ENCODE assay signal across 9 cellular contexts in the genomic region with DNA sequence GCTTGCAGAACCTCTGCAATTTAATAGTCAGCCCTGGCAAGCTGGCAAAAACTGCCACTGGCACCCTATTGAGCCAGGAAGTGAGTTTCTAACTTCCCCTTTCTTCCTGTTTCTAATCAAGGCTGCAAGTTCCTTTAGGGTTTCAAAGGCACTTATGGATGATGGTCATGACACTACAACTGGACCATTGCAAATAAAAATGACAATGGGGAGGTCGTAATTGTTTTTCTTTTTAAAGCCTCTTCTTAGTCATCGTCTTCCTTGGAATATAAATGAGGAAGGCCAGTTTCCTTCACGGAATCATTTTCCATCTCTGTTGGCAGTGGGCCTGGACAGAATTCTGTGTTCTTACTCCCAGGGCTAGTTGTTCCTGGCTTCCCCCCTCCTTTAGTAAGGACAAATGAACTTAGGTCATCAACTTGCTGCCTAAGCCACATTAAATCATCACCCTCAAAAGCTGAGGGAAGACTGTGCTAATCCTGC. TPM values are rescaled to one million over a fixed set of nuclear protein-coding genes. Genes with fewer than 3 reads are reported as not detected.
A peak's percentile ranks its signal among the peaks of the same experiment; 100 is the strongest.
DNase-seq lines count a peak whose midpoint lies in the region; ATAC-seq and TF ChIP-seq lines count a peak whose summit lies in the region.
"Had no signal": no experiment of that assay in that cellular context is flagged by ENCODE, and none has a peak within 500 bp of the region (broad histone marks: within the 10 kb centered on the region; RNA-seq: fewer than 3 reads in every experiment).

No MANE protein-coding gene starts in this region.

- H3K27me3 ChIP-seq in spleen (replicated peaks in 1 of 7) (no peaks in the 10 kb centered on the region), GM23338 (ENCODE audit: insufficient read depth) (no peaks in the 10 kb centered on the region)

- TF ChIP-seq CTCF in coronary artery (IDR thresholded peaks at IDR 0.05): no peak
- TF ChIP-seq CTCF in nephron (IDR thresholded peaks at IDR 0.05; ENCODE audit: unreplicated experiment in 3 of 3): no peak
- TF ChIP-seq CTCF in spleen (IDR thresholded peaks at IDR 0.05 in 8 of 11, conservative IDR thresholded peaks at IDR 0.05 in 3 of 11): no peak
- no peak for TF ChIP-seq CTCF in GM23338 (conservative IDR thresholded peaks at IDR 0.05; ENCODE audit: low read depth in 2 of 2)

- WGBS in spleen, 5 donors: 53 to 81% (median 64%) methylated on average over 3 of the region's 3 CpGs

- H3K4me3 ChIP-seq in coronary artery (no peak overlapping the region), spleen (no peak overlapping the region), GM23338 (no peak overlapping the region)

- H3K79me2 ChIP-seq in GM23338 (replicated peaks; ENCODE audit: insufficient read depth): no peaks in the 10 kb centered on the region

- intact Hi-C loops in spleen (cut with DNase I; ENCODE audit: low total_unique reads): no loop called here

- ATAC-seq in HG03280 (IDR thresholded peaks at IDR 0.05; ENCODE audit: unreplicated experiment) (no peak), GM23338 (no peak)

- H3K27ac Mint-ChIP-seq in nephron (peak overlapping the region in 2 of 3 experiments; percentile 45 to 79), GM23338 (no peak overlapping the region)
- H3K27ac Mint-ChIP-seq: CD4-positive, alpha-beta T cell had no signal

- H3K27me3 Mint-ChIP-seq in nephron (ENCODE audit: low read depth) (peaks cover 17% of the 10 kb centered on the region), GM23338 (ENCODE audit: insufficient read depth, low read depth, poor library complexity) (peaks cover 11% of the 10 kb centered on the region)
- H3K27me3 Mint-ChIP-seq: CD4-positive, alpha-beta T cell had no signal

- H4K20me1 ChIP-seq in GM23338 (replicated peaks; ENCODE audit: insufficient read depth): no peaks in the 10 kb centered on the region

- peaks cover 3% of the 10 kb centered on the region for H3K36me3 Mint-ChIP-seq in nephron (ENCODE audit: low read depth)
- no peaks in the 10 kb centered on the region for H3K36me3 Mint-ChIP-seq in GM23338 (ENCODE audit: low read depth)

- H3K36me3 ChIP-seq in spleen: no peaks in the 10 kb centered on the region
- no peaks in the 10 kb centered on the region for H3K36me3 ChIP-seq in GM23338 (ENCODE audit: insufficient read depth)

- H3K4me1 ChIP-seq in spleen (peaks cover 0 to 24% (median 12%) of the 10 kb centered on the region in 6 donors), GM23338 (ENCODE audit: insufficient read depth) (no peaks in the 10 kb centered on the region)

- H2AFZ ChIP-seq in GM23338: no peak overlapping the region

- H3F3A ChIP-seq in GM23338 (replicated peaks; ENCODE audit: low read depth): no peaks in the 10 kb centered on the region

- no peaks in the 10 kb centered on the region for H3K9me3 ChIP-seq in spleen

- DNase-seq in AG20443 (ENCODE audit: low spot score): peak; percentile 60
- DNase-seq in MV-4-11 (lab: John Stamatoyannopoulos, UW): peak; percentile 60
- no peak for DNase-seq in coronary artery (ENCODE audit: low spot score)
- no peak for DNase-seq in NCI-H1436 treated with DMSO at 0.1 percent for 48 hours (lab: John Stamatoyannopoulos, UW)
- no peak for DNase-seq in spleen
- DNase-seq in GM23338 (ENCODE audit: low spot score): no peak
- DNase-seq: CD4-positive, alpha-beta T cell had no signal

- peaks cover 23% of the 10 kb centered on the region for H3K4me1 Mint-ChIP-seq in nephron
- H3K4me1 Mint-ChIP-seq in GM23338: peaks cover 11% of the 10 kb centered on the region; the same call in 1 of the 3 replicates

- no peak for TF ChIP-seq POLR2A in spleen (IDR thresholded peaks at IDR 0.05)

- no peak overlapping the region for H3K4me3 Mint-ChIP-seq in nephron
- no peak overlapping the region for H3K4me3 Mint-ChIP-seq in GM23338
- H3K4me3 Mint-ChIP-seq: CD4-positive, alpha-beta T cell had no signal

- H3K9me3 Mint-ChIP-seq in nephron: peaks cover 8% of the 10 kb centered on the region
- no peaks in the 10 kb centered on the region; the same call in 2 of the 3 replicates for H3K9me3 Mint-ChIP-seq in GM23338

- no peaks in the 10 kb centered on the region for H3K9me2 ChIP-seq in GM23338 (ENCODE audit: insufficient read depth)

- no peak overlapping the region for H3K4me2 ChIP-seq in GM23338

- H3K27ac ChIP-seq in coronary artery (peak overlapping the region; percentile 40 to 50), spleen (peak overlapping the region in 3 of 8 donors; percentile 19 to 45 (median 36)), GM23338 (ENCODE audit: low read depth) (no peak overlapping the region)

TF ChIP-seq in GM23338, 12 proteins besides CTCF, POLR2A, EP300 and RAD21:
- TF ChIP-seq JUNB (IDR thresholded peaks at IDR 0.05; ENCODE audit: unreplicated experiment): no peak
- TF ChIP-seq STAT1 (IDR thresholded peaks at IDR 0.05; ENCODE audit: unreplicated experiment): no peak
- TF ChIP-seq EZH2phosphoT487 (IDR thresholded peaks at IDR 0.05; ENCODE audit: unreplicated experiment): no peak
- TF ChIP-seq ZNF331 (CRISPR knock-in tag; IDR thresholded peaks at IDR 0.05; ENCODE audit: low read depth): no peak
- no peak for TF ChIP-seq POLR2AphosphoS5 (IDR thresholded peaks at IDR 0.05; ENCODE audit: low read depth)
- no peak for TF ChIP-seq CREB1 (CRISPR knock-in tag; IDR thresholded peaks at IDR 0.05; ENCODE audit: low read depth)
- TF ChIP-seq, protein P1, sequence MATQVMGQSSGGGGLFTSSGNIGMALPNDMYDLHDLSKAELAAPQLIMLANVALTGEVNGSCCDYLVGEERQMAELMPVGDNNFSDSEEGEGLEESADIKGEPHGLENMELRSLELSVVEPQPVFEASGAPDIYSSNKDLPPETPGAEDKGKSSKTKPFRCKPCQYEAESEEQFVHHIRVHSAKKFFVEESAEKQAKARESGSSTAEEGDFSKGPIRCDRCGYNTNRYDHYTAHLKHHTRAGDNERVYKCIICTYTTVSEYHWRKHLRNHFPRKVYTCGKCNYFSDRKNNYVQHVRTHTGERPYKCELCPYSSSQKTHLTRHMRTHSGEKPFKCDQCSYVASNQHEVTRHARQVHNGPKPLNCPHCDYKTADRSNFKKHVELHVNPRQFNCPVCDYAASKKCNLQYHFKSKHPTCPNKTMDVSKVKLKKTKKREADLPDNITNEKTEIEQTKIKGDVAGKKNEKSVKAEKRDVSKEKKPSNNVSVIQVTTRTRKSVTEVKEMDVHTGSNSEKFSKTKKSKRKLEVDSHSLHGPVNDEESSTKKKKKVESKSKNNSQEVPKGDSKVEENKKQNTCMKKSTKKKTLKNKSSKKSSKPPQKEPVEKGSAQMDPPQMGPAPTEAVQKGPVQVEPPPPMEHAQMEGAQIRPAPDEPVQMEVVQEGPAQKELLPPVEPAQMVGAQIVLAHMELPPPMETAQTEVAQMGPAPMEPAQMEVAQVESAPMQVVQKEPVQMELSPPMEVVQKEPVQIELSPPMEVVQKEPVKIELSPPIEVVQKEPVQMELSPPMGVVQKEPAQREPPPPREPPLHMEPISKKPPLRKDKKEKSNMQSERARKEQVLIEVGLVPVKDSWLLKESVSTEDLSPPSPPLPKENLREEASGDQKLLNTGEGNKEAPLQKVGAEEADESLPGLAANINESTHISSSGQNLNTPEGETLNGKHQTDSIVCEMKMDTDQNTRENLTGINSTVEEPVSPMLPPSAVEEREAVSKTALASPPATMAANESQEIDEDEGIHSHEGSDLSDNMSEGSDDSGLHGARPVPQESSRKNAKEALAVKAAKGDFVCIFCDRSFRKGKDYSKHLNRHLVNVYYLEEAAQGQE (IDR thresholded peaks at IDR 0.05; ENCODE audit: unreplicated experiment): no peak

RNA-seq across cellular contexts. Expression of gene SH3RF3, which starts 35.8 kb away (rescaled TPM):
- 1 to 10 TPM; 3.1 to 7.6 (median 5.3) TPM for total RNA-seq in spleen
- polyA plus RNA-seq in spleen: 1 to 10 TPM; 1.3 to 2.5 (median 1.5) TPM
- total RNA-seq in GM23338 (2014; rRNA removed; shearing (Covaris generic)): 0.63 and 1.2 TPM in 2 replicates
- 0.11 and 0.16 TPM in 2 replicates for polyA plus RNA-seq in GM23338 (2016; fragmentation: Nextera tagmentation; extraction: Ambion mirVana)

Comparison
In these comparisons a context has a peak if more than half of its experiments do, and no peak if none do; other contexts are left out.
1. DNase-seq: peak in AG20443 (single experiment) and MV-4-11 (single experiment); none in coronary artery (single experiment), NCI-H1436 treated with DMSO at 0.1 percent for 48 hours (single experiment), spleen (single experiment) and GM23338 (single experiment).